In the genomic region with DNA sequence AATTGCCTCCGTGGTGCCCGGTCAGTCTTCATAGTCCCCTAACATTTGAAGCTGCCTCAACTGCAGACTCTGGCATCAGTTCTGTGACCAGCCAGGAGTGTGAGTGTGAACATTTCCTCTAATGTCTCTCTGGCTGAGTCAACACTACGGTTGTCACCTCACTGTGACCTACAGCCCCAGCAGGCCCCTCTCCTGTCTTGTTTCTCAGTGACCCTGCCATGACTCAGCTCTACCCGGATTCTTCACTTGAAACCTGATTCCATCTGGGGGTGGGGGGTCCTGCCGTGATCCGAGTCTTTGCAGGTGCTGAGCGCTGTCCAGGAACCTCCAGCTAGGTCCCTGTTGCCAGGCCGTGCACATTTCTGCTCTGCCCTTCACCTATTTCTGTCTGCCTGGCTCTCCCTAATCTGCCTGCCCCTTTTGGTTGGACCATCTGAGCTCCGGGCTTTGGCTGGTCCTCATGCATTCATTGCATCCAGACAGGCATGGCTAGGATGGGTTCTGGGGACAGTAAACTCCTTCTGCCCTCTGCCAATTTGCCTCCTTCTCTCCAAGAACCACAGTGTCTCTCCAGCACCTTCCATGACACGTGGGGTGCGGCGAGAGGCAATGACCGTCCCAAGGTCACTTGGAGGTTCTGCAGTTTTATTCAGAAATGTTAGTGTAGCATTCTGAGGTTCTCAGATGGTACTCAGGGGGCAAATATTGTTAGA, we compare ENCODE assay signal across 1 cellular context.
TF ChIP-seq lines count a peak whose summit lies in the region.

No MANE protein-coding gene starts in this region.

TF ChIP-seq in HepG2, 621 proteins besides CTCF, POLR2A, EP300 and RAD21 (continued from another document):
- TF ChIP-seq ZNF17 (CRISPR knock-in tag; IDR thresholded peaks at IDR 0.05) (no peak), GTF3A (CRISPR knock-in tag; conservative IDR thresholded peaks at IDR 0.05) (no peak), ZNF484 (CRISPR knock-in tag; IDR thresholded peaks at IDR 0.05; ENCODE audit: borderline replicate concordance, low read depth) (no peak), MXD4 (CRISPR knock-in tag; IDR thresholded peaks at IDR 0.05) (no peak), FOXK2 (IDR thresholded peaks at IDR 0.05) (no peak; the same call in 1 of the 2 replicates), ZNF326 (CRISPR knock-in tag; IDR thresholded peaks at IDR 0.05; ENCODE audit: borderline replicate concordance) (no peak), CBFB (CRISPR knock-in tag; IDR thresholded peaks at IDR 0.05) (no peak), ZNF614 (CRISPR knock-in tag; IDR thresholded peaks at IDR 0.05; ENCODE audit: borderline replicate concordance) (no peak), TCF12 (IDR thresholded peaks at IDR 0.05) (no peak), TCF12 (CRISPR knock-in tag; IDR thresholded peaks at IDR 0.05) (no peak), ZNF30 (CRISPR knock-in tag; IDR thresholded peaks at IDR 0.05) (no peak), ZNF124 (CRISPR knock-in tag; IDR thresholded peaks at IDR 0.05) (no peak), ZNF343 (CRISPR knock-in tag; IDR thresholded peaks at IDR 0.05) (no peak), PHB2 (IDR thresholded peaks at IDR 0.05; ENCODE audit: partially characterized antibody) (no peak), DNMT3B (CRISPR knock-in tag; conservative IDR thresholded peaks at IDR 0.05) (0 out of 2 replicates have a peak, but pooled peaks have one; percentile 67), EED (CRISPR knock-in tag; IDR thresholded peaks at IDR 0.05) (no peak), NFE2 (CRISPR knock-in tag; IDR thresholded peaks at IDR 0.05) (peak; percentile 66; the same call in 1 of the 2 replicates), HMG20B (CRISPR knock-in tag; conservative IDR thresholded peaks at IDR 0.05) (no peak), ZNF790 (CRISPR knock-in tag; IDR thresholded peaks at IDR 0.05; ENCODE audit: borderline replicate concordance) (0 out of 2 replicates have a peak, but pooled peaks have one; percentile 15), NR2C2 (CRISPR knock-in tag; IDR thresholded peaks at IDR 0.05; ENCODE audit: borderline replicate concordance) (peak; percentile 38; the same call in 1 of the 2 replicates), TSC22D2 (CRISPR knock-in tag; IDR thresholded peaks at IDR 0.05; ENCODE audit: borderline replicate concordance) (no peak), ASH2L (IDR thresholded peaks at IDR 0.05; ENCODE audit: insufficient read length, low read depth, low read length) (no peak), ZMAT3 (CRISPR knock-in tag; conservative IDR thresholded peaks at IDR 0.05) (0 out of 2 replicates have a peak, but pooled peaks have one; percentile 16)
- TF ChIP-seq, protein P1, sequence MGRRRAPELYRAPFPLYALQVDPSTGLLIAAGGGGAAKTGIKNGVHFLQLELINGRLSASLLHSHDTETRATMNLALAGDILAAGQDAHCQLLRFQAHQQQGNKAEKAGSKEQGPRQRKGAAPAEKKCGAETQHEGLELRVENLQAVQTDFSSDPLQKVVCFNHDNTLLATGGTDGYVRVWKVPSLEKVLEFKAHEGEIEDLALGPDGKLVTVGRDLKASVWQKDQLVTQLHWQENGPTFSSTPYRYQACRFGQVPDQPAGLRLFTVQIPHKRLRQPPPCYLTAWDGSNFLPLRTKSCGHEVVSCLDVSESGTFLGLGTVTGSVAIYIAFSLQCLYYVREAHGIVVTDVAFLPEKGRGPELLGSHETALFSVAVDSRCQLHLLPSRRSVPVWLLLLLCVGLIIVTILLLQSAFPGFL (CRISPR knock-in tag; IDR thresholded peaks at IDR 0.05) = no peak
- TF ChIP-seq, protein P2, sequence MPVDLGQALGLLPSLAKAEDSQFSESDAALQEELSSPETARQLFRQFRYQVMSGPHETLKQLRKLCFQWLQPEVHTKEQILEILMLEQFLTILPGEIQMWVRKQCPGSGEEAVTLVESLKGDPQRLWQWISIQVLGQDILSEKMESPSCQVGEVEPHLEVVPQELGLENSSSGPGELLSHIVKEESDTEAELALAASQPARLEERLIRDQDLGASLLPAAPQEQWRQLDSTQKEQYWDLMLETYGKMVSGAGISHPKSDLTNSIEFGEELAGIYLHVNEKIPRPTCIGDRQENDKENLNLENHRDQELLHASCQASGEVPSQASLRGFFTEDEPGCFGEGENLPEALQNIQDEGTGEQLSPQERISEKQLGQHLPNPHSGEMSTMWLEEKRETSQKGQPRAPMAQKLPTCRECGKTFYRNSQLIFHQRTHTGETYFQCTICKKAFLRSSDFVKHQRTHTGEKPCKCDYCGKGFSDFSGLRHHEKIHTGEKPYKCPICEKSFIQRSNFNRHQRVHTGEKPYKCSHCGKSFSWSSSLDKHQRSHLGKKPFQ (CRISPR knock-in tag; IDR thresholded peaks at IDR 0.05; ENCODE audit: insufficient replicate concordance) = peak; percentile 96
- TF ChIP-seq, protein P3, sequence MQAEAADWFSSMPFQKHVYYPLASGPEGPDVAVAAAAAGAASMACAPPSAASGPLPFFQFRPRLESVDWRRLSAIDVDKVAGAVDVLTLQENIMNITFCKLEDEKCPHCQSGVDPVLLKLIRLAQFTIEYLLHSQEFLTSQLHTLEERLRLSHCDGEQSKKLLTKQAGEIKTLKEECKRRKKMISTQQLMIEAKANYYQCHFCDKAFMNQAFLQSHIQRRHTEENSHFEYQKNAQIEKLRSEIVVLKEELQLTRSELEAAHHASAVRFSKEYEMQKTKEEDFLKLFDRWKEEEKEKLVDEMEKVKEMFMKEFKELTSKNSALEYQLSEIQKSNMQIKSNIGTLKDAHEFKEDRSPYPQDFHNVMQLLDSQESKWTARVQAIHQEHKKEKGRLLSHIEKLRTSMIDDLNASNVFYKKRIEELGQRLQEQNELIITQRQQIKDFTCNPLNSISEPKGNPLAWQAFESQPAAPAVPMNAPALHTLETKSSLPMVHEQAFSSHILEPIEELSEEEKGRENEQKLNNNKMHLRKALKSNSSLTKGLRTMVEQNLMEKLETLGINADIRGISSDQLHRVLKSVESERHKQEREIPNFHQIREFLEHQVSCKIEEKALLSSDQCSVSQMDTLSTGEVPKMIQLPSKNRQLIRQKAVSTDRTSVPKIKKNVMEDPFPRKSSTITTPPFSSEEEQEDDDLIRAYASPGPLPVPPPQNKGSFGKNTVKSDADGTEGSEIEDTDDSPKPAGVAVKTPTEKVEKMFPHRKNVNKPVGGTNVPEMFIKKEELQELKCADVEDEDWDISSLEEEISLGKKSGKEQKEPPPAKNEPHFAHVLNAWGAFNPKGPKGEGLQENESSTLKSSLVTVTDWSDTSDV (CRISPR knock-in tag; IDR thresholded peaks at IDR 0.05) = no peak
- TF ChIP-seq, protein P4, sequence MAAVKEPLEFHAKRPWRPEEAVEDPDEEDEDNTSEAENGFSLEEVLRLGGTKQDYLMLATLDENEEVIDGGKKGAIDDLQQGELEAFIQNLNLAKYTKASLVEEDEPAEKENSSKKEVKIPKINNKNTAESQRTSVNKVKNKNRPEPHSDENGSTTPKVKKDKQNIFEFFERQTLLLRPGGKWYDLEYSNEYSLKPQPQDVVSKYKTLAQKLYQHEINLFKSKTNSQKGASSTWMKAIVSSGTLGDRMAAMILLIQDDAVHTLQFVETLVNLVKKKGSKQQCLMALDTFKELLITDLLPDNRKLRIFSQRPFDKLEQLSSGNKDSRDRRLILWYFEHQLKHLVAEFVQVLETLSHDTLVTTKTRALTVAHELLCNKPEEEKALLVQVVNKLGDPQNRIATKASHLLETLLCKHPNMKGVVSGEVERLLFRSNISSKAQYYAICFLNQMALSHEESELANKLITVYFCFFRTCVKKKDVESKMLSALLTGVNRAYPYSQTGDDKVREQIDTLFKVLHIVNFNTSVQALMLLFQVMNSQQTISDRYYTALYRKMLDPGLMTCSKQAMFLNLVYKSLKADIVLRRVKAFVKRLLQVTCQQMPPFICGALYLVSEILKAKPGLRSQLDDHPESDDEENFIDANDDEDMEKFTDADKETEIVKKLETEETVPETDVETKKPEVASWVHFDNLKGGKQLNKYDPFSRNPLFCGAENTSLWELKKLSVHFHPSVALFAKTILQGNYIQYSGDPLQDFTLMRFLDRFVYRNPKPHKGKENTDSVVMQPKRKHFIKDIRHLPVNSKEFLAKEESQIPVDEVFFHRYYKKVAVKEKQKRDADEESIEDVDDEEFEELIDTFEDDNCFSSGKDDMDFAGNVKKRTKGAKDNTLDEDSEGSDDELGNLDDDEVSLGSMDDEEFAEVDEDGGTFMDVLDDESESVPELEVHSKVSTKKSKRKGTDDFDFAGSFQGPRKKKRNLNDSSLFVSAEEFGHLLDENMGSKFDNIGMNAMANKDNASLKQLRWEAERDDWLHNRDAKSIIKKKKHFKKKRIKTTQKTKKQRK (IDR thresholded peaks at IDR 0.05; ENCODE audit: low read length) = no peak
TF ChIP-seq in HepG2: peak in this region for 163.
